Comparison of ENCODE assay signal across 20 cellular contexts in the genomic region with DNA sequence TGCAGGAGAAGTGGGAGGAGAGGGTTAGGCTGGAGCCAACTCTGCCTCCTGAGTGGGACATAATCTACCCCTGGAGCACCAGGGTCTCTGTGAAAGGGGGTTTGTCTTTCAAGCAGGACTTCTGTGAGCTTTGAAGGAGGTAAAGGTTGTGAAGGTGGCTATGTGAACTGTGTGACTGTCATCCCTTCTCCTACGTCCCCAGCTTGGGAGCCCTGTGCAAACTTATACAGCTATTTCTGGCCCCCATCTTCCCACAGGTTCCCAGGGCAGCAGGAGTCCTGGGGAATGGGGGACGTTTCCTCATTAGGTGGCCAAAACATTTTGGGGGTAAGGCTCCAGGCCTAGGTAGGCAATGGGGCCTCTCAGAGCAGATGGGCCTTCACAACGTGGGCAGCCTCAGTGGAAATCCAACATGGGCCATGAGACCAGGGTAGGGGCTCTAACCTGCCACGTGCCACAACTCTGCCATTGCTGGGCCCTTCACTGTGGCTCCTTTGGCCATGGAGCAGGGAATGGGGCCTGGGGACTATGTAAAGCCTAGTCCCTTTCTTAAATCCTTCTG. TPM values are rescaled to one million over a fixed set of nuclear protein-coding genes. Genes with fewer than 3 reads are reported as not detected.
A peak's percentile ranks its signal among the peaks of the same experiment; 100 is the strongest.
DNase-seq lines count a peak whose midpoint lies in the region; ATAC-seq and TF ChIP-seq lines count a peak whose summit lies in the region.
"Had no signal": no experiment of that assay in that cellular context is flagged by ENCODE, and none has a peak within 500 bp of the region (broad histone marks: within the 10 kb centered on the region; RNA-seq: fewer than 3 reads in every experiment).

No MANE protein-coding gene starts in this region.

- no peak for ATAC-seq in WTC11
- no peak for ATAC-seq in left colon
- ATAC-seq in HG02588 (IDR thresholded peaks at IDR 0.05; ENCODE audit: unreplicated experiment) = no peak
- ATAC-seq: A549, gastroesophageal sphincter, K562 had no signal

- TF ChIP-seq CTCF in WTC11 (IDR thresholded peaks at IDR 0.05) (no peak), suprapubic skin (IDR thresholded peaks at IDR 0.05) (no peak)

- peaks cover 52% of the 10 kb centered on the region for H3K4me1 Mint-ChIP-seq in activated T-cell treated with anti-CD3 and anti-CD28 coated beads, Interleukin-2, amount 50 U/mL, for 24 hours (ENCODE audit: low read depth)
- H3K4me1 Mint-ChIP-seq in WTC11 = peaks cover 43% of the 10 kb centered on the region

- no peaks in the 10 kb centered on the region for H3K9me3 ChIP-seq in suprapubic skin
- H3K9me3 ChIP-seq: A549, adrenal gland, gastroesophageal sphincter, ovary, stomach had no signal

- H3K4me3 ChIP-seq in suprapubic skin = no peak overlapping the region
- H3K4me3 ChIP-seq: A549, adrenal gland, gastroesophageal sphincter, K562, ovary, stomach had no signal

- POLR2A ChIA-PET in WTC11 (lab: Charles Lee) = no interaction called here

- peaks cover 59% of the 10 kb centered on the region for H3K4me1 ChIP-seq in suprapubic skin
- H3K4me1 ChIP-seq: A549 had no signal

- 87% methylated on average over 4 of the region's 4 CpGs for WGBS in suprapubic skin

- CTCF ChIA-PET in WTC11 (lab: Charles Lee) = no interaction called here

- H3K36me3 Mint-ChIP-seq in activated T-cell treated with anti-CD3 and anti-CD28 coated beads, Interleukin-2, amount 50 U/mL, for 24 hours (ENCODE audit: low read depth) = no peaks in the 10 kb centered on the region
- H3K36me3 Mint-ChIP-seq in WTC11 = no peaks in the 10 kb centered on the region

- H3K27ac Mint-ChIP-seq in activated T-cell treated with anti-CD3 and anti-CD28 coated beads, Interleukin-2, amount 50 U/mL, for 24 hours = peak overlapping the region; percentile 34
- no peak overlapping the region for H3K27ac Mint-ChIP-seq in WTC11

- no peaks in the 10 kb centered on the region for H3K36me3 ChIP-seq in suprapubic skin
- H3K36me3 ChIP-seq: adrenal gland, gastroesophageal sphincter, ovary, stomach had no signal

- peak; percentile 31 for DNase-seq in activated T-cell treated with anti-CD3 and anti-CD28 coated beads, Interleukin-2, amount 50 U/mL, for 24 hours
- DNase-seq in activated T-cell treated with anti-CD3 and anti-CD28 coated beads, Interleukin-2, amount 50 U/mL, for 1 hour = no peak
- peak; percentile 5 for DNase-seq in WTC11 (ENCODE audit: low spot score)
- peak; percentile 6 to 23 for DNase-seq in left colon
- DNase-seq in suprapubic skin (ENCODE audit: low spot score in 2 of 2) = peak; percentile 38 to 65
- no peak for DNase-seq in SIG-M5 treated with dmso at 0.1 percent for 504 hours (lab: John Stamatoyannopoulos, UW; ENCODE audit: unreplicated experiment)
- no peak for DNase-seq in NCI-H1930 (lab: John Stamatoyannopoulos, UW)
- DNase-seq: CD8-positive, alpha-beta memory T cell; EL; NCI-H1092; Right ventricle myocardium superior; T1000 had no signal

- peaks cover 8% of the 10 kb centered on the region for H3K27me3 Mint-ChIP-seq in activated T-cell treated with anti-CD3 and anti-CD28 coated beads, Interleukin-2, amount 50 U/mL, for 24 hours
- peaks cover 37% of the 10 kb centered on the region for H3K27me3 Mint-ChIP-seq in WTC11 (ENCODE audit: low read depth)

- intact Hi-C loops in left colon (cut with DNase I, micrococcal nuclease) = no loop called here

- H3K27ac ChIP-seq in suprapubic skin = peak overlapping the region; percentile 19
- H3K27ac ChIP-seq: A549, adrenal gland, epithelial cell of prostate, gastroesophageal sphincter, ovary had no signal

- H3K9me3 Mint-ChIP-seq in activated T-cell treated with anti-CD3 and anti-CD28 coated beads, Interleukin-2, amount 50 U/mL, for 24 hours = no peaks in the 10 kb centered on the region
- H3K9me3 Mint-ChIP-seq in WTC11 = no peaks in the 10 kb centered on the region
- H3K9me3 Mint-ChIP-seq: CD8-positive, alpha-beta memory T cell had no signal

- H3K27me3 ChIP-seq in suprapubic skin = peaks cover 11% of the 10 kb centered on the region
- H3K27me3 ChIP-seq: ovary had no signal

- no peak for TF ChIP-seq POLR2A in suprapubic skin (IDR thresholded peaks at IDR 0.05)

- no peak for TF ChIP-seq EP300 in suprapubic skin (IDR thresholded peaks at IDR 0.05)

- H3K4me3 Mint-ChIP-seq in activated T-cell treated with anti-CD3 and anti-CD28 coated beads, Interleukin-2, amount 50 U/mL, for 24 hours = no peak overlapping the region
- H3K4me3 Mint-ChIP-seq in WTC11 = no peak overlapping the region

TF ChIP-seq in WTC11, 78 proteins besides CTCF, POLR2A, EP300 and RAD21:
- TF ChIP-seq, protein P1, sequence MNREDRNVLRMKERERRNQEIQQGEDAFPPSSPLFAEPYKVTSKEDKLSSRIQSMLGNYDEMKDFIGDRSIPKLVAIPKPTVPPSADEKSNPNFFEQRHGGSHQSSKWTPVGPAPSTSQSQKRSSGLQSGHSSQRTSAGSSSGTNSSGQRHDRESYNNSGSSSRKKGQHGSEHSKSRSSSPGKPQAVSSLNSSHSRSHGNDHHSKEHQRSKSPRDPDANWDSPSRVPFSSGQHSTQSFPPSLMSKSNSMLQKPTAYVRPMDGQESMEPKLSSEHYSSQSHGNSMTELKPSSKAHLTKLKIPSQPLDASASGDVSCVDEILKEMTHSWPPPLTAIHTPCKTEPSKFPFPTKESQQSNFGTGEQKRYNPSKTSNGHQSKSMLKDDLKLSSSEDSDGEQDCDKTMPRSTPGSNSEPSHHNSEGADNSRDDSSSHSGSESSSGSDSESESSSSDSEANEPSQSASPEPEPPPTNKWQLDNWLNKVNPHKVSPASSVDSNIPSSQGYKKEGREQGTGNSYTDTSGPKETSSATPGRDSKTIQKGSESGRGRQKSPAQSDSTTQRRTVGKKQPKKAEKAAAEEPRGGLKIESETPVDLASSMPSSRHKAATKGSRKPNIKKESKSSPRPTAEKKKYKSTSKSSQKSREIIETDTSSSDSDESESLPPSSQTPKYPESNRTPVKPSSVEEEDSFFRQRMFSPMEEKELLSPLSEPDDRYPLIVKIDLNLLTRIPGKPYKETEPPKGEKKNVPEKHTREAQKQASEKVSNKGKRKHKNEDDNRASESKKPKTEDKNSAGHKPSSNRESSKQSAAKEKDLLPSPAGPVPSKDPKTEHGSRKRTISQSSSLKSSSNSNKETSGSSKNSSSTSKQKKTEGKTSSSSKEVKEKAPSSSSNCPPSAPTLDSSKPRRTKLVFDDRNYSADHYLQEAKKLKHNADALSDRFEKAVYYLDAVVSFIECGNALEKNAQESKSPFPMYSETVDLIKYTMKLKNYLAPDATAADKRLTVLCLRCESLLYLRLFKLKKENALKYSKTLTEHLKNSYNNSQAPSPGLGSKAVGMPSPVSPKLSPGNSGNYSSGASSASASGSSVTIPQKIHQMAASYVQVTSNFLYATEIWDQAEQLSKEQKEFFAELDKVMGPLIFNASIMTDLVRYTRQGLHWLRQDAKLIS (CRISPR knock-in tag; IDR thresholded peaks at IDR 0.05; ENCODE audit: borderline replicate concordance) = no peak
- no peak for TF ChIP-seq NR3C1 (CRISPR knock-in tag; conservative IDR thresholded peaks at IDR 0.05; ENCODE audit: low read depth)

RNA-seq across cellular contexts. Expression of a gene that starts 3.5 kb away (rescaled TPM):
- total RNA-seq in WTC11 (2021) (7.1 to 9.4 TPM (median 7.2 TPM) in 3 replicates), left colon (100 to 1,000 TPM; 128 to 137 TPM), suprapubic skin (100 to 1,000 TPM in 1 of 4 donors, 10 to 100 TPM in 3; 39.8 to 148 (median 74.3) TPM)

Comparison
In these comparisons a context has a peak if more than half of its experiments do, and no peak if none do; other contexts are left out.
1. DNase-seq: peak in activated T-cell treated with anti-CD3 and anti-CD28 coated beads, Interleukin-2, amount 50 U/mL, for 24 hours (single experiment), WTC11 (single experiment), left colon (2 of 2) and suprapubic skin (2 of 2); none in activated T-cell treated with anti-CD3 and anti-CD28 coated beads, Interleukin-2, amount 50 U/mL, for 1 hour (single experiment), SIG-M5 treated with dmso at 0.1 percent for 504 hours (single experiment) and NCI-H1930 (0 of 2).